Comparison of ENCODE assay signal across 2 cellular contexts in genomic region chr12:20280515-20280914, GRCh38.
TF ChIP-seq lines count a peak whose summit lies in the region.

No MANE protein-coding gene starts in this region.

TF ChIP-seq in H1, 55 proteins besides CTCF, POLR2A, EP300 and RAD21:
- TF ChIP-seq SRF (IDR thresholded peaks at IDR 0.05; ENCODE audit: low read depth, low read length) (no peak), BCL11A (IDR thresholded peaks at IDR 0.05; ENCODE audit: low read depth in 2 of 2, low read length in 2 of 2) (no peak), GABPA (IDR thresholded peaks at IDR 0.05; ENCODE audit: borderline replicate concordance, insufficient read depth, low read length) (no peak), CHD7 (IDR thresholded peaks at IDR 0.05; ENCODE audit: insufficient replicate concordance, low read length) (no peak)

TF ChIP-seq in GM23338, 12 proteins besides CTCF, POLR2A, EP300 and RAD21:
- no peak for TF ChIP-seq ETS1 (IDR thresholded peaks at IDR 0.05)
- TF ChIP-seq NANOG (IDR thresholded peaks at IDR 0.05; ENCODE audit: borderline replicate concordance) = no peak
- TF ChIP-seq ZNF462 (CRISPR knock-in tag; IDR thresholded peaks at IDR 0.05) = no peak
- TF ChIP-seq STAT1 (IDR thresholded peaks at IDR 0.05; ENCODE audit: unreplicated experiment) = no peak
- no peak for TF ChIP-seq EZH2 (IDR thresholded peaks at IDR 0.05; ENCODE audit: low read depth, unreplicated experiment)
- TF ChIP-seq REST (IDR thresholded peaks at IDR 0.05; ENCODE audit: unreplicated experiment) = no peak
- TF ChIP-seq ZNF114 (CRISPR knock-in tag; IDR thresholded peaks at IDR 0.05) = no peak
- TF ChIP-seq JUNB (IDR thresholded peaks at IDR 0.05; ENCODE audit: unreplicated experiment) = no peak
- no peak for TF ChIP-seq POLR2AphosphoS5 (IDR thresholded peaks at IDR 0.05; ENCODE audit: low read depth)
- no peak for TF ChIP-seq ZNF331 (CRISPR knock-in tag; IDR thresholded peaks at IDR 0.05; ENCODE audit: low read depth)
